ENCODE assay signal across 1 cellular context in genomic region chr4:107885865-107886264, GRCh38.
TF ChIP-seq lines count a peak whose summit lies in the region.

No MANE protein-coding gene starts in this region.

TF ChIP-seq in HepG2, 621 proteins besides CTCF, POLR2A, EP300 and RAD21 (continued from another document):
- TF ChIP-seq ZBTB7A (CRISPR knock-in tag; IDR thresholded peaks at IDR 0.05) (no peak), ATF7 (IDR thresholded peaks at IDR 0.05) (no peak), ATF7 (CRISPR knock-in tag; IDR thresholded peaks at IDR 0.05) (no peak), SAFB2 (CRISPR knock-in tag; IDR thresholded peaks at IDR 0.05; ENCODE audit: borderline replicate concordance, low read depth) (no peak), ZNF563 (CRISPR knock-in tag; IDR thresholded peaks at IDR 0.05) (no peak), E2F1 (CRISPR knock-in tag; IDR thresholded peaks at IDR 0.05) (no peak), ZNF577 (CRISPR knock-in tag; IDR thresholded peaks at IDR 0.05; ENCODE audit: borderline replicate concordance, low read depth) (no peak), UBTF (CRISPR knock-in tag; IDR thresholded peaks at IDR 0.05) (no peak), KLF6 (CRISPR knock-in tag; IDR thresholded peaks at IDR 0.05) (no peak), CEBPB (IDR thresholded peaks at IDR 0.05; ENCODE audit: borderline replicate concordance, low read depth, low read length) (no peak), ZNF687 (CRISPR knock-in tag; IDR thresholded peaks at IDR 0.05) (no peak), ZNF792 (CRISPR knock-in tag; IDR thresholded peaks at IDR 0.05) (no peak), IRX3 (CRISPR knock-in tag; IDR thresholded peaks at IDR 0.05; ENCODE audit: borderline replicate concordance, low read depth) (no peak), SMC3 (IDR thresholded peaks at IDR 0.05; ENCODE audit: low read length) (no peak)
